10 cellular contexts compared by ENCODE assay signal in genomic region chr2:44964704-44965343, GRCh38. TPM values are rescaled to one million over a fixed set of nuclear protein-coding genes. Genes with fewer than 3 reads are reported as not detected.
A peak's percentile ranks its signal among the peaks of the same experiment; 100 is the strongest.
DNase-seq lines count a peak whose midpoint lies in the region; ATAC-seq and TF ChIP-seq lines count a peak whose summit lies in the region.
"Had no signal": no experiment of that assay in that cellular context is flagged by ENCODE, and none has a peak within 500 bp of the region (broad histone marks: within the 10 kb centered on the region; RNA-seq: fewer than 3 reads in every experiment).

No MANE protein-coding gene starts in this region.

- intact Hi-C loops in uterus (cut with DNase I; ENCODE audit: low total_unique reads): no loop called here

- H3K23ac ChIP-seq in mesenchymal stem cell (ENCODE audit: low read length in 2 of 2): no peak overlapping the region

- no peak overlapping the region for H4K8ac ChIP-seq in mesenchymal stem cell (ENCODE audit: low read length)

- H3K9ac ChIP-seq in SK-N-MC (ENCODE audit: insufficient read length) (no peak overlapping the region), mesenchymal stem cell (ENCODE audit: low read length) (no peak overlapping the region)

- H3K9me3 ChIP-seq in SK-N-MC (ENCODE audit: low read depth, low read length) (no peaks in the 10 kb centered on the region), mesenchymal stem cell (ENCODE audit: control insufficient read depth, low read length) (no peaks in the 10 kb centered on the region), uterus (no peaks in the 10 kb centered on the region)
- H3K9me3 ChIP-seq: adrenal gland had no signal

- no peak overlapping the region for H2AFZ ChIP-seq in mesenchymal stem cell (ENCODE audit: low read depth, low read length)

- H3K18ac ChIP-seq in mesenchymal stem cell (ENCODE audit: low read depth in 1 of 2, low read length in 2 of 2): no peak overlapping the region

- H3K4me2 ChIP-seq in mesenchymal stem cell (ENCODE audit: low read length, poor library complexity, severe bottlenecking): peak overlapping the region; percentile 59

- peak; percentile 64 for DNase-seq in DMS 273 treated with DMSO at 0.1 percent for 48 hours (lab: John Stamatoyannopoulos, UW)
- no peak for DNase-seq in LNCaP clone FGC (ENCODE audit: low read depth)
- no peak for DNase-seq in SK-N-MC (ENCODE audit: low read depth, low spot score)
- DNase-seq in mesenchymal stem cell: no peak
- DNase-seq in uterus: no peak
- no peak for DNase-seq in medulla oblongata (ENCODE audit: extremely low spot score)
- DNase-seq: activated B cell treated with CpG ODN at 0.5 μM for 24 hours, adrenal gland had no signal

- H2BK12ac ChIP-seq in mesenchymal stem cell (ENCODE audit: low read length in 2 of 2): no peak overlapping the region

- 0 out of 2 replicates have a peak, but pooled peaks have one; percentile 20 for TF ChIP-seq CTCF in LNCaP clone FGC (IDR thresholded peaks at IDR 0.05; ENCODE audit: control insufficient read depth, extremely low read depth, insufficient read depth)
- TF ChIP-seq CTCF in uterus (IDR thresholded peaks at IDR 0.05): no peak

- H3K14ac ChIP-seq in mesenchymal stem cell (ENCODE audit: low read length in 2 of 2): no peak overlapping the region

- H3K27me3 ChIP-seq in mesenchymal stem cell (ENCODE audit: control insufficient read depth in 1 of 2, insufficient read depth in 1 of 2, low read length in 2 of 2): peaks cover 0 to 33% of the 10 kb centered on the region in 2 experiments
- H3K27me3 ChIP-seq in uterus: no peaks in the 10 kb centered on the region

- H2BK5ac ChIP-seq in mesenchymal stem cell (ENCODE audit: low read depth, low read length, poor library complexity, severe bottlenecking): no peak overlapping the region

- 20% methylated on average over 15 of the region's 16 CpGs for WGBS in mesenchymal stem cell

- no peak overlapping the region for H3K4ac ChIP-seq in mesenchymal stem cell (ENCODE audit: low read depth in 1 of 2, low read length in 2 of 2)

- ATAC-seq in GM19397 (IDR thresholded peaks at IDR 0.05; ENCODE audit: unreplicated experiment) (no peak), GM19023 (IDR thresholded peaks at IDR 0.05; ENCODE audit: unreplicated experiment) (no peak)

- H3K4me1 ChIP-seq in mesenchymal stem cell (ENCODE audit: control insufficient read depth, insufficient read depth, low read depth, low read length) (peaks cover 7% of the 10 kb centered on the region), uterus (no peaks in the 10 kb centered on the region)
- H3K4me1 ChIP-seq: adrenal gland had no signal

- no peaks in the 10 kb centered on the region for H3K79me1 ChIP-seq in mesenchymal stem cell (replicated peaks; ENCODE audit: low read length, poor library complexity, severe bottlenecking)

- no peak overlapping the region for H2BK15ac ChIP-seq in mesenchymal stem cell (ENCODE audit: low read depth, poor library complexity, severe bottlenecking)

- H3K27ac ChIP-seq in SK-N-MC (no peak overlapping the region), mesenchymal stem cell (ENCODE audit: low read length, poor library complexity, severe bottlenecking) (no peak overlapping the region), uterus (no peak overlapping the region)
- H3K27ac ChIP-seq: adrenal gland had no signal

- no peak for TF ChIP-seq POLR2A in uterus (IDR thresholded peaks at IDR 0.05)

- no peak overlapping the region for H3K4me3 ChIP-seq in LNCaP clone FGC (ENCODE audit: low read depth, low read length)
- H3K4me3 ChIP-seq in SK-N-MC: peak overlapping the region; percentile 22; the same call in 1 of the 2 replicates
- peak overlapping the region in 1 of 2 experiments; percentile 30 for H3K4me3 ChIP-seq in mesenchymal stem cell (ENCODE audit: insufficient read depth in 1 of 2, low read depth in 1 of 2, low read length in 2 of 2)
- no peak overlapping the region for H3K4me3 ChIP-seq in uterus
- H3K4me3 ChIP-seq: adrenal gland had no signal

- H2AK5ac ChIP-seq in mesenchymal stem cell (ENCODE audit: low read length, severe bottlenecking): no peak overlapping the region

- H3K36me3 ChIP-seq in SK-N-MC (ENCODE audit: insufficient read depth, low read length) (no peaks in the 10 kb centered on the region), mesenchymal stem cell (ENCODE audit: control insufficient read depth in 1 of 2, insufficient read depth in 2 of 2, low read depth in 1 of 2, low read length in 2 of 2) (no peaks in the 10 kb centered on the region), uterus (no peaks in the 10 kb centered on the region)
- H3K36me3 ChIP-seq: adrenal gland had no signal

- no peak overlapping the region for H2BK120ac ChIP-seq in mesenchymal stem cell (ENCODE audit: low read depth, low read length)

- H4K91ac ChIP-seq in mesenchymal stem cell (ENCODE audit: low read length): no peak overlapping the region

RNA-seq across cellular contexts. Expression of gene SIX3, which starts 23.3 kb away (rescaled TPM):
- polyA plus RNA-seq in mesenchymal stem cell (2013, experiment 1 of 2): not detected
- not detected for polyA plus RNA-seq in mesenchymal stem cell (2013, experiment 2 of 2)
- not detected for total RNA-seq in uterus
- total RNA-seq: activated B cell treated with CpG ODN at 0.5 μM for 24 hours, adrenal gland had no signal
- polyA plus RNA-seq: adrenal gland had no signal

RNA-seq across cellular contexts. Expression of gene SIX2, which starts 44.4 kb away (rescaled TPM):
- polyA plus RNA-seq in mesenchymal stem cell (2013, experiment 1 of 2): 0.03 TPM
- 0.04 TPM for polyA plus RNA-seq in mesenchymal stem cell (2013, experiment 2 of 2)
- under 1 TPM in 2 of 4 donors, not detected in 2; 0.24 to 0.48 TPM for total RNA-seq in uterus
- total RNA-seq: activated B cell treated with CpG ODN at 0.5 μM for 24 hours had no signal
